In the genomic region with DNA sequence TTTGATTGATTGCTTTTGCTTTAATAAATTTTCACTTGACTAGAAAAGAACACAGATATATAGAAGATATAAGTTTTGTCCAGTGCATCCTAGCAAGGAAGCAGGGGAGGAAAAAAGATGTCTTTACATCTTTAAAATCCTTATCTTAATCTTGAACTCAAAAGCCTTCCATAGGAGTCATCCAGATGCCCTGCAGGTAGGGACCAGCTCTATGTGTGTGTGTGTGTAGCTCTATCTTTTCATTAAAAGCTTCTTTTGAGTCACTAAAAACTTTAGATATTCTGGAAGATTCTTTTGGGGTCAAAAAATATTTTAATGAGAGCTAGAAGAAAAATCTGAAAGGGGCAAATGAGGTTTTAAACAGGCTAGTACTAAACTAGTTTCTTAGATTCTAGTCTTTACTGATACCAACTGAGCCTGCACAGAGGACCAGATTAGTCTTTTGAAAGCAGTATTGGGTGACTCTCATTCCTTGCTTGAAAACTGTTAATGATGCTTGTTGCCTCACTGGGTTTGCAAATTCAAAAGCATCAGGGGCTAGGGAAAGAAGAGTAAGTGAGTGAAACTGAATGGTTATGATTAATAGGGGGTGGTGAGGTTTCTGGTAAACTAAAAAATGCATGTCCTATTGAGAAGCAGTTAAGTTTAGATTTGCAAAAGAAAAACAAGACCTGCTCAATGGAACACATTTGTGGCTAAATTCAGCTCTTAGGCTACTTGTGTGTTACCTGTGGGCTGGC, we compare ENCODE assay signal across 22 cellular contexts. TPM values are rescaled to one million over a fixed set of nuclear protein-coding genes. Genes with fewer than 3 reads are reported as not detected.
DNase-seq lines count a peak whose midpoint lies in the region; ATAC-seq, FAIRE-seq and TF ChIP-seq lines count a peak whose summit lies in the region.
"Had no signal": no experiment of that assay in that cellular context is flagged by ENCODE, and none has a peak within 500 bp of the region (broad histone marks: within the 10 kb centered on the region; RNA-seq: fewer than 3 reads in every experiment).

No MANE protein-coding gene starts in this region.

- H3K4ac ChIP-seq in trophoblast cell (ENCODE audit: low read depth, low read length), result no peak overlapping the region

- H2BK120ac ChIP-seq in trophoblast cell (ENCODE audit: insufficient read depth, low read length, poor library complexity), result no peak overlapping the region

- H3K4me2 ChIP-seq in trophoblast cell (ENCODE audit: low read length), result no peak overlapping the region
- H3K4me2 ChIP-seq: neural progenitor cell had no signal

- no peak overlapping the region for H3K18ac ChIP-seq in trophoblast cell (ENCODE audit: low read length)

- H2AFZ ChIP-seq in trophoblast cell (ENCODE audit: insufficient read depth, low read length, poor library complexity), result no peak overlapping the region
- H2AFZ ChIP-seq: neural progenitor cell had no signal

- H3K79me2 ChIP-seq in trophoblast cell (ENCODE audit: control insufficient read depth, insufficient read depth, low read length, poor library complexity), result no peaks in the 10 kb centered on the region

- H4K91ac ChIP-seq in trophoblast cell (ENCODE audit: low read depth, low read length), result no peak overlapping the region

- H3K36me3 ChIP-seq in bronchial epithelial cell (ENCODE audit: control insufficient read depth, insufficient read depth, low read length) (no peaks in the 10 kb centered on the region), trophoblast cell (ENCODE audit: control insufficient read depth in 1 of 2, insufficient read depth in 2 of 2, low read length in 2 of 2) (no peaks in the 10 kb centered on the region), H7 (replicated peaks; ENCODE audit: control insufficient read depth, insufficient read depth, low read length) (no peaks in the 10 kb centered on the region)
- H3K36me3 ChIP-seq: gastrocnemius medialis, MG63, neural progenitor cell, prostate gland had no signal

- H3K9me3 ChIP-seq in trophoblast cell (ENCODE audit: insufficient read depth, low read depth, low read length), result no peaks in the 10 kb centered on the region
- H3K9me3 ChIP-seq: gastrocnemius medialis, MG63, prostate gland had no signal

- no peak overlapping the region for H3K23ac ChIP-seq in trophoblast cell (ENCODE audit: low read length)

- no peak overlapping the region for H4K12ac ChIP-seq in trophoblast cell (ENCODE audit: low read depth, low read length)

- H3K4me3 ChIP-seq in bronchial epithelial cell (ENCODE audit: low read depth, low read length) (no peak overlapping the region), trophoblast cell (ENCODE audit: low read depth, low read length) (no peak overlapping the region), H7 (ENCODE audit: insufficient read depth, low read depth, low read length) (no peak overlapping the region)
- H3K4me3 ChIP-seq: gastrocnemius medialis, MG63, neural progenitor cell, prostate gland, skin epidermis had no signal

- H3K27me3 ChIP-seq in bronchial epithelial cell (ENCODE audit: control insufficient read depth, insufficient read depth, low read length) (no peaks in the 10 kb centered on the region), trophoblast cell (ENCODE audit: insufficient read depth, low read length) (no peaks in the 10 kb centered on the region), H7 (ENCODE audit: control insufficient read depth, insufficient read depth, low read length) (no peaks in the 10 kb centered on the region)
- H3K27me3 ChIP-seq: gastrocnemius medialis, MG63, neural progenitor cell had no signal

- no peak overlapping the region for H3K27ac ChIP-seq in trophoblast cell (ENCODE audit: low read depth, low read length)
- H3K27ac ChIP-seq: gastrocnemius medialis, neural progenitor cell, prostate gland, skin epidermis had no signal

- TF ChIP-seq CTCF in bronchial epithelial cell (IDR thresholded peaks at IDR 0.05; ENCODE audit: insufficient read depth, low read length, severe bottlenecking), result no peak

- no peaks in the 10 kb centered on the region for H3K79me1 ChIP-seq in trophoblast cell (ENCODE audit: low read length)

- no peak overlapping the region for H2AK5ac ChIP-seq in trophoblast cell (ENCODE audit: low read length)

- ATAC-seq in GM19463 (IDR thresholded peaks at IDR 0.05; ENCODE audit: unreplicated experiment), result peak; percentile 55
- ATAC-seq: gastrocnemius medialis, Right ventricle myocardium inferior had no signal

- H4K8ac ChIP-seq in trophoblast cell (ENCODE audit: low read depth, low read length), result no peak overlapping the region

- no peak overlapping the region for H3K14ac ChIP-seq in trophoblast cell (ENCODE audit: low read length)

- no peak overlapping the region for H3K9ac ChIP-seq in trophoblast cell (ENCODE audit: low read length)
- H3K9ac ChIP-seq: neural progenitor cell had no signal

- H2BK5ac ChIP-seq in trophoblast cell (ENCODE audit: low read depth, low read length, poor library complexity), result no peak overlapping the region

- intact Hi-C loops in head of caudate nucleus (cut with DNase I), result no loop called here

- FAIRE-seq in bronchial epithelial cell (lab: Jason Lieb, UNC), result no peak
- FAIRE-seq: islet of Langerhans had no signal

- H3K4me1 ChIP-seq in trophoblast cell (ENCODE audit: control insufficient read depth in 1 of 2, insufficient read depth in 2 of 2, low read length in 2 of 2), result no peaks in the 10 kb centered on the region
- H3K4me1 ChIP-seq: prostate gland had no signal

- H2BK12ac ChIP-seq in trophoblast cell (ENCODE audit: low read length), result no peak overlapping the region

- peak; percentile 24 for DNase-seq in M059J (ENCODE audit: low read depth)
- peak; percentile 20 for DNase-seq in bronchial epithelial cell (ENCODE audit: low read depth)
- DNase-seq in trophoblast cell, result peak; percentile 56 to 69
- no peak for DNase-seq in DMS 273 treated with DMSO at 0.1 percent for 48 hours (lab: John Stamatoyannopoulos, UW)
- no peak for DNase-seq in HT-29 (ENCODE audit: low spot score)
- DNase-seq in H7, result no peak
- DNase-seq in head of caudate nucleus, result no peak
- DNase-seq: activated gamma-delta T cell; activated T-cell treated with anti-CD3 and anti-CD28 coated beads, Interleukin-2, amount 50 U/mL, for 1 hour; CD4-positive, CD25-positive, alpha-beta regulatory T cell; effector memory CD4-positive, alpha-beta T cell; gastrocnemius medialis; hypothalamus; NCI-H2081 treated with DMSO at 0.1 percent for 48 hours; stimulated activated CD4-positive, alpha-beta T cell treated with anti-CD3 and anti-CD28 coated beads, Interleukin-1b, Interleukin-23, amount 100 ng/mL, for 48 hours had no signal

RNA-seq across cellular contexts. Expression of gene JAG1, which starts 40.6 kb away (rescaled TPM):
- total RNA-seq in M059J (2014; rRNA removed; shearing (Covaris generic)), result 10.9 and 14.8 TPM in 2 replicates
- total RNA-seq in bronchial epithelial cell, result 225 and 310 TPM in 2 replicates
- polyA plus RNA-seq in trophoblast cell (2013), result 34.3 and 36.3 TPM in 2 replicates
- total RNA-seq in HT-29 (2014; rRNA removed; shearing (Covaris generic)), result 13.9 and 15.5 TPM in 2 replicates
- 21.9 and 30.0 TPM in 2 replicates for total RNA-seq in H7 (2014; rRNA removed; shearing (Covaris generic))

Comparison
In these comparisons a context has a peak if more than half of its experiments do, and no peak if none do; other contexts are left out.
1. DNase-seq: peak in M059J (single experiment), bronchial epithelial cell (single experiment) and trophoblast cell (2 of 2); none in DMS 273 treated with DMSO at 0.1 percent for 48 hours (single experiment), HT-29 (single experiment), H7 (single experiment) and head of caudate nucleus (0 of 42).